In the genomic region with DNA sequence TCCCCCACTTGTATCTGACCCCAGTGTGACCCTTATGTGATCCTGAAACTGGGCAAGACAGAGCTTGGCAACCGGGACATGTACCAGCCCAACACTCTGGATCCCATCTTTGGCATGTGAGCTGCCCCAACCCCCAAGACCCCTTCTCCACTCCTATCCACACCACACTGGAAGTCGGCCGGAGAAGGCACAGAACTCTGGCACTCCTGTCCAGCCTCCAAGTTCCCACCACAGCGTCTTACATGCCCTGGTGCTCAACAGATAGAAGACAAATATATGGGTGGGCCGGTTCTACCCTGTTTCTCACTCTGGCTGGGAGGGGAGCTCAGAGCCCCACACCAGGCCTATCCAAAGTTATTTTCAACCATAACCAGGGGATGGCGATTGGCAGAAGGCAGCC, we compare ENCODE assay signal across 33 cellular contexts. TPM values are rescaled to one million over a fixed set of nuclear protein-coding genes. Genes with fewer than 3 reads are reported as not detected.
"Had no signal": no experiment of that assay in that cellular context is flagged by ENCODE, and none has a peak within 500 bp of the region (broad histone marks: within the 10 kb centered on the region; RNA-seq: fewer than 3 reads in every experiment).

No MANE protein-coding gene starts in this region.

- H3K27me3 Mint-ChIP-seq: activated B cell treated with CpG ODN at 0.5 μM for 24 hours; activated CD4-positive, alpha-beta memory T cell treated with anti-CD3 and anti-CD28 coated beads, Interleukin-2, amount 10 ng/mL, durations not matched to agents 7 days and 5 days; activated CD8-positive, alpha-beta memory T cell treated with anti-CD3 and anti-CD28 coated beads, Interleukin-2, amount 10 ng/mL, durations not matched to agents 7 days and 5 days; activated naive CD8-positive, alpha-beta T cell treated with anti-CD3 and anti-CD28 coated beads for 36 hours; central memory CD8-positive, alpha-beta T cell had no signal

- ATAC-seq: activated CD8-positive, alpha-beta memory T cell treated with anti-CD3 and anti-CD28 coated beads, Interleukin-2, amount 10 ng/mL, durations not matched to agents 7 days and 5 days had no signal

- H3K27me3 ChIP-seq: brain microvascular endothelial cell, cardiac muscle cell had no signal

- H3K36me3 Mint-ChIP-seq: activated CD8-positive, alpha-beta memory T cell treated with anti-CD3 and anti-CD28 coated beads, Interleukin-2, amount 10 ng/mL, durations not matched to agents 7 days and 5 days; activated naive CD8-positive, alpha-beta T cell treated with anti-CD3 and anti-CD28 coated beads for 36 hours had no signal

- H3K4me3 Mint-ChIP-seq: activated B cell treated with CpG ODN at 0.5 μM for 24 hours; activated CD4-positive, alpha-beta memory T cell treated with anti-CD3 and anti-CD28 coated beads, Interleukin-2, amount 10 ng/mL, durations not matched to agents 7 days and 5 days; activated CD8-positive, alpha-beta memory T cell treated with anti-CD3 and anti-CD28 coated beads, Interleukin-2, amount 10 ng/mL, durations not matched to agents 7 days and 5 days; activated naive CD8-positive, alpha-beta T cell treated with anti-CD3 and anti-CD28 coated beads for 36 hours; central memory CD8-positive, alpha-beta T cell had no signal

- H3K4me3 ChIP-seq: cardiac muscle cell, PC-9 had no signal

- H3K27ac Mint-ChIP-seq: activated B cell treated with CpG ODN at 0.5 μM for 24 hours; activated CD4-positive, alpha-beta memory T cell treated with anti-CD3 and anti-CD28 coated beads, Interleukin-2, amount 10 ng/mL, durations not matched to agents 7 days and 5 days; activated CD8-positive, alpha-beta memory T cell treated with anti-CD3 and anti-CD28 coated beads, Interleukin-2, amount 10 ng/mL, durations not matched to agents 7 days and 5 days; activated naive CD8-positive, alpha-beta T cell treated with anti-CD3 and anti-CD28 coated beads for 36 hours had no signal

- H3K9me3 Mint-ChIP-seq: activated B cell treated with CpG ODN at 0.5 μM for 24 hours; activated CD4-positive, alpha-beta memory T cell treated with anti-CD3 and anti-CD28 coated beads, Interleukin-2, amount 10 ng/mL, durations not matched to agents 7 days and 5 days; activated naive CD8-positive, alpha-beta T cell treated with anti-CD3 and anti-CD28 coated beads for 36 hours; central memory CD8-positive, alpha-beta T cell had no signal

- H2AFZ ChIP-seq: PC-9 had no signal

- H3K27ac ChIP-seq: brain microvascular endothelial cell, cardiac muscle cell, PC-9, VCaP had no signal

- H3K4me2 ChIP-seq: PC-9 had no signal

- H3K4me1 Mint-ChIP-seq: activated CD4-positive, alpha-beta memory T cell treated with anti-CD3 and anti-CD28 coated beads, Interleukin-2, amount 10 ng/mL, durations not matched to agents 7 days and 5 days; activated CD8-positive, alpha-beta memory T cell treated with anti-CD3 and anti-CD28 coated beads, Interleukin-2, amount 10 ng/mL, durations not matched to agents 7 days and 5 days; activated naive CD8-positive, alpha-beta T cell treated with anti-CD3 and anti-CD28 coated beads for 36 hours had no signal

- DNase-seq: activated B cell treated with CpG ODN at 0.5 μM for 24 hours; activated CD4-positive, alpha-beta memory T cell treated with anti-CD3 and anti-CD28 coated beads, Interleukin-2, amount 10 ng/mL, durations not matched to agents 7 days and 5 days; activated CD4-positive, alpha-beta T cell treated with anti-CD3 and anti-CD28 coated beads for 1 hour; activated CD4-positive, alpha-beta T cell treated with anti-CD3 and anti-CD28 coated beads for 48 hours; activated CD8-positive, alpha-beta memory T cell treated with anti-CD3 and anti-CD28 coated beads for 24 hours; activated CD8-positive, alpha-beta memory T cell treated with anti-CD3 and anti-CD28 coated beads, Interleukin-2, amount 10 ng/mL, durations not matched to agents 7 days and 5 days; activated CD8-positive, alpha-beta memory T cell treated with anti-CD3 and anti-CD28 coated beads, Interleukin-2, amount 50 U/mL, for 48 hours; activated naive CD4-positive, alpha-beta T cell; activated naive CD4-positive, alpha-beta T cell treated with anti-CD3 and anti-CD28 coated beads, Interleukin-2, amount 50 U/mL, for 16 hours; activated naive CD8-positive, alpha-beta T cell treated with anti-CD3 and anti-CD28 coated beads for 36 hours; amniotic stem cell; aorta; brain microvascular endothelial cell; Kasumi-1; KG1; MM.1S; MV-4-11; NCI-H1092; NCI-H1436 treated with DMSO at 0.1 percent for 48 hours; NCI-H1694 treated with DMSO at 0.1 percent for 48 hours; NCI-H2029; NCI-H510A; NCI-H748 treated with DMSO at 0.1 percent for 48 hours; PC-9; Right ventricle myocardium superior; SW 1271; T-helper 1 cell; T-helper 2 cell; T-helper 9 cell had no signal

- H3K36me3 ChIP-seq: brain microvascular endothelial cell, cardiac muscle cell had no signal

RNA-seq across cellular contexts. Expression of gene FER1L5, which starts 56.5 kb away (rescaled TPM):
- total RNA-seq: activated B cell treated with CpG ODN at 0.5 μM for 24 hours; activated CD4-positive, alpha-beta memory T cell treated with anti-CD3 and anti-CD28 coated beads, Interleukin-2, amount 10 ng/mL, durations not matched to agents 7 days and 5 days; activated CD8-positive, alpha-beta memory T cell treated with anti-CD3 and anti-CD28 coated beads, Interleukin-2, amount 10 ng/mL, durations not matched to agents 7 days and 5 days; activated naive CD8-positive, alpha-beta T cell treated with anti-CD3 and anti-CD28 coated beads for 36 hours; OCI-LY7; Right ventricle myocardium superior had no signal
